ENCODE assay signal across 8 cellular contexts in genomic region chr6:158793432-158793831, GRCh38. TPM values are rescaled to one million over a fixed set of nuclear protein-coding genes. Genes with fewer than 3 reads are reported as not detected.
DNase-seq lines count a peak whose midpoint lies in the region; TF ChIP-seq lines count a peak whose summit lies in the region.

No MANE protein-coding gene starts in this region.

- H2BK15ac ChIP-seq in H9 (ENCODE audit: low read depth, low read length), result no peak overlapping the region

- no peaks in the 10 kb centered on the region for H3K23me2 ChIP-seq in H9 (ENCODE audit: insufficient read length, low read depth, low read length, poor library complexity, severe bottlenecking)

- no peak overlapping the region for H3K14ac ChIP-seq in H9 (ENCODE audit: insufficient read depth, low read length)

- no peak overlapping the region for H4K91ac ChIP-seq in H9 (ENCODE audit: insufficient read length, low read depth, low read length)

- H3K36me3 Mint-ChIP-seq in H9 (ENCODE audit: insufficient read depth in 1 of 3, low read depth in 3 of 3) (peaks cover 15 to 51% (median 39%) of the 10 kb centered on the region in 3 experiments; a peak in 6 of 7 replicates), neural progenitor cell (peaks cover 19% of the 10 kb centered on the region)

- H3K56ac ChIP-seq in H9 (ENCODE audit: insufficient read length, low read depth, low read length), result no peak overlapping the region

- H3K18ac ChIP-seq in H9 (ENCODE audit: insufficient read length, low read depth, low read length), result no peak overlapping the region

- H3K4me1 Mint-ChIP-seq in H9 (peaks cover 46 to 49% of the 10 kb centered on the region in 2 experiments), neural progenitor cell (peaks cover 16% of the 10 kb centered on the region)

- H3K79me2 ChIP-seq in H9 (ENCODE audit: insufficient read depth, low read length) (peaks cover 49% of the 10 kb centered on the region), neural progenitor cell (ENCODE audit: low read depth) (peaks cover 88% of the 10 kb centered on the region)

- H3K9me3 ChIP-seq in H9 (ENCODE audit: control insufficient read depth, low read depth, low read length) (no peaks in the 10 kb centered on the region), neural progenitor cell (ENCODE audit: low read depth) (no peaks in the 10 kb centered on the region)

- no peak overlapping the region for H2AK5ac ChIP-seq in H9 (ENCODE audit: insufficient read length, low read length)

- peak; percentile 59 for DNase-seq in activated CD8-positive, alpha-beta memory T cell treated with anti-CD3 and anti-CD28 coated beads for 24 hours
- DNase-seq in activated CD8-positive, alpha-beta memory T cell treated with anti-CD3 and anti-CD28 coated beads, Interleukin-2, amount 50 U/mL, for 4 hours, result no peak
- no peak for DNase-seq in H9
- peak; percentile 59 to 85 for DNase-seq in NCI-H524 (lab: John Stamatoyannopoulos, UW)
- peak; percentile 38 for DNase-seq in dedifferentiated amniotic fluid mesenchymal stem cell (ENCODE audit: extremely low spot score)
- DNase-seq in neural progenitor cell (ENCODE audit: low spot score), result peak; percentile 38
- DNase-seq in activated gamma-delta T cell treated with Interleukin-2 at 50 U/mL for 16 hours, result no peak
- no peak for DNase-seq in D341Med (ENCODE audit: low spot score)

- WGBS in H9 (ENCODE audit: extremely low coverage, insufficient read length, low lambda C conversion rate), result no CpG with 5 or more reads among the region's 1 CpG

- no peaks in the 10 kb centered on the region for H3F3A ChIP-seq in neural progenitor cell (ENCODE audit: low read depth)

- no peaks in the 10 kb centered on the region for H3K36me3 ChIP-seq in neural progenitor cell

- H3K4me1 ChIP-seq in H9 (ENCODE audit: insufficient read depth, low read length), result peaks cover 6% of the 10 kb centered on the region; the same call in 1 of the 2 replicates
- no peaks in the 10 kb centered on the region for H3K4me1 ChIP-seq in neural progenitor cell

- no peak overlapping the region for H3T11ph ChIP-seq in H9 (ENCODE audit: low read length)

- no peak overlapping the region for H4K8ac ChIP-seq in H9 (replicated peaks; ENCODE audit: insufficient read length, low read depth, low read length)

- no peaks in the 10 kb centered on the region for H3K79me1 ChIP-seq in H9 (ENCODE audit: insufficient read depth, low read depth, low read length, poor library complexity, severe bottlenecking)

- H3K4ac ChIP-seq in H9 (ENCODE audit: low read depth, low read length), result no peak overlapping the region

- no peaks in the 10 kb centered on the region for H4K20me1 ChIP-seq in H9 (ENCODE audit: control insufficient read depth, insufficient read depth, insufficient read length)
- H4K20me1 ChIP-seq in neural progenitor cell (ENCODE audit: low read depth), result peaks cover 50% of the 10 kb centered on the region

- H3K4me2 ChIP-seq in H9 (ENCODE audit: insufficient read depth, insufficient read length, low read length) (no peak overlapping the region), neural progenitor cell (no peak overlapping the region)

- H3K27me3 ChIP-seq in H9 (ENCODE audit: insufficient read depth, low read length), result no peaks in the 10 kb centered on the region
- H3K27me3 ChIP-seq in neural progenitor cell, result no peaks in the 10 kb centered on the region

- no peak overlapping the region for H2BK20ac ChIP-seq in H9 (ENCODE audit: low read depth, low read length, poor library complexity, severe bottlenecking)

- H2BK5ac ChIP-seq in H9 (ENCODE audit: insufficient read length, low read length), result no peak overlapping the region

- no peak overlapping the region for H2BK12ac ChIP-seq in H9 (ENCODE audit: insufficient read length, low read depth, low read length)

- peak; percentile 61 for TF ChIP-seq CTCF in H9 (conservative IDR thresholded peaks at IDR 0.05)
- peak; percentile 43 for TF ChIP-seq CTCF in neural progenitor cell (IDR thresholded peaks at IDR 0.05)

- H3K27ac ChIP-seq in H9 (ENCODE audit: insufficient read length, low read depth, low read length) (no peak overlapping the region), neural progenitor cell (no peak overlapping the region)

- H3K27ac Mint-ChIP-seq in H9 (peak overlapping the region in 1 of 3 experiments; percentile 80; a peak in 1 of 7 replicates), neural progenitor cell (no peak overlapping the region)

- H3K23ac ChIP-seq in H9 (ENCODE audit: insufficient read length, low read depth, low read length), result no peak overlapping the region

- H3K9ac ChIP-seq in H9 (ENCODE audit: extremely low read depth, insufficient read length, low read length), result no peak overlapping the region
- H3K9ac ChIP-seq in neural progenitor cell, result no peak overlapping the region

- no peak overlapping the region for H3K4me3 ChIP-seq in neural progenitor cell

- H2AFZ ChIP-seq in H9 (ENCODE audit: low read length) (no peak overlapping the region), neural progenitor cell (replicated peaks) (no peak overlapping the region)

- H2BK120ac ChIP-seq in H9 (ENCODE audit: low read depth, low read length, poor library complexity, severe bottlenecking), result no peak overlapping the region

- no peak overlapping the region for H4K5ac ChIP-seq in H9 (ENCODE audit: insufficient read length, low read depth, low read length)

- no peaks in the 10 kb centered on the region for H3K9me3 Mint-ChIP-seq in H9
- no peaks in the 10 kb centered on the region for H3K9me3 Mint-ChIP-seq in neural progenitor cell

- H3K4me3 Mint-ChIP-seq in H9, result no peak overlapping the region
- no peak overlapping the region for H3K4me3 Mint-ChIP-seq in neural progenitor cell

- H3K27me3 Mint-ChIP-seq in H9 (ENCODE audit: low read depth), result no peaks in the 10 kb centered on the region
- H3K27me3 Mint-ChIP-seq in neural progenitor cell (ENCODE audit: insufficient read depth, low read depth), result peaks cover 2% of the 10 kb centered on the region

RNA-seq across cellular contexts. Expression of gene EZR, which starts 25.7 kb away (rescaled TPM):
- 375 and 393 TPM in 2 replicates for total RNA-seq in H9 (2021)
- total RNA-seq in neural progenitor cell (ENCODE audit: low replicate concordance), result 52.0 and 61.4 TPM in 2 replicates

Comparison
In these comparisons a context has a peak if more than half of its experiments do, and no peak if none do; other contexts are left out.
1. DNase-seq: peak in activated CD8-positive, alpha-beta memory T cell treated with anti-CD3 and anti-CD28 coated beads for 24 hours (single experiment), NCI-H524 (2 of 2), dedifferentiated amniotic fluid mesenchymal stem cell (single experiment) and neural progenitor cell (single experiment); none in activated CD8-positive, alpha-beta memory T cell treated with anti-CD3 and anti-CD28 coated beads, Interleukin-2, amount 50 U/mL, for 4 hours (single experiment), H9 (single experiment), activated gamma-delta T cell treated with Interleukin-2 at 50 U/mL for 16 hours (single experiment) and D341Med (single experiment).